In the genomic region with DNA sequence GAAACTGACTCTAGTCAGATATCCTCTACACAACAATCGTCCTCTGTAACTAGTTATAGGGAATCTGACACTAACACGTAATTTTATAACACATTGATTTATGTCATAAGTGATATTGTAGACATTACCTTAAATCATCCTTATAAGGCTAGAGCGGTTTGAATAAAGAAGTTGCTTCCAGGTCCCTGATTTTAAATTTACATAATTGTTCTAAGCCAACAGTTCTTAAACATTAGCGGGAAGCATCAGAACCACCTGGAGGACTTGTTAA, we compare ENCODE assay signal across 8 cellular contexts. TPM values are rescaled to one million over a fixed set of nuclear protein-coding genes. Genes with fewer than 3 reads are reported as not detected.
DNase-seq lines count a peak whose midpoint lies in the region; ATAC-seq and TF ChIP-seq lines count a peak whose summit lies in the region.

No MANE protein-coding gene starts in this region.

- peak overlapping the region; percentile 93 for H3K4me2 ChIP-seq in BLaER1

- H3K27ac ChIP-seq in BLaER1 (no peak overlapping the region), cingulate gyrus (ENCODE audit: low read depth, low read length) (peak overlapping the region; percentile 92)

- H3K27me3 ChIP-seq in BLaER1: no peaks in the 10 kb centered on the region

- ATAC-seq in left lobe of liver: no peak

- H3K9ac ChIP-seq in BLaER1: peak overlapping the region; percentile 92

- TF ChIP-seq CTCF in nephron (IDR thresholded peaks at IDR 0.05; ENCODE audit: unreplicated experiment in 3 of 3) (no peak), GM10248 (IDR thresholded peaks at IDR 0.05; ENCODE audit: control extremely low read depth, extremely low read depth, low read depth, missing control alignments) (no peak)

- CTCF ChIA-PET in GM10248 (lab: Yijun Ruan, JAX): interaction anchor here (0.7 kb wide), 1 partner anchor 67 kb away, joined by 3 read pairs; a partner anchor contains a TSS

- peaks cover 50% of the 10 kb centered on the region for H4K20me1 ChIP-seq in BLaER1

- H3K9me3 ChIP-seq in BLaER1: no peaks in the 10 kb centered on the region

- peaks cover 12% of the 10 kb centered on the region; the same call in 1 of the 2 replicates for H3K36me3 ChIP-seq in BLaER1

- H3K4me3 ChIP-seq in BLaER1: peak overlapping the region; percentile 78
- peak overlapping the region; percentile 71 for H3K4me3 ChIP-seq in Jurkat, Clone E6-1 (ENCODE audit: low read length)

- no peaks in the 10 kb centered on the region for H3K27me3 Mint-ChIP-seq in nephron (ENCODE audit: low read depth)

- POLR2A ChIA-PET in GM10248 (lab: Yijun Ruan, JAX): no interaction called here

- peaks cover 48% of the 10 kb centered on the region for H3K4me1 ChIP-seq in BLaER1

- peak overlapping the region; percentile 86 to 96 (median 90) for H3K4me3 Mint-ChIP-seq in nephron

- peak overlapping the region; percentile 94 to 100 (median 100) for H3K27ac Mint-ChIP-seq in nephron

- no peak for DNase-seq in Jurkat, Clone E6-1 (ENCODE audit: low read depth, low spot score)
- no peak for DNase-seq in left lobe of liver (ENCODE audit: low spot score)
- DNase-seq in GM10248 (ENCODE audit: extremely low spot score): no peak
- DNase-seq in HCEC 1CT: no peak
- no peak for DNase-seq in activated gamma-delta T cell treated with Interleukin-2 at 50 U/mL for 16 hours

- H3K36me3 Mint-ChIP-seq in nephron (ENCODE audit: low read depth): peaks cover 4% of the 10 kb centered on the region

- peaks cover 55% of the 10 kb centered on the region for H3K4me1 Mint-ChIP-seq in nephron

- H3K9me3 Mint-ChIP-seq in nephron: no peaks in the 10 kb centered on the region

RNA-seq across cellular contexts. Expression of a gene that starts 0.7 kb away (rescaled TPM):
- 2.9 TPM for polyA plus RNA-seq in Jurkat, Clone E6-1 (2012; ENCODE audit: insufficient read depth, insufficient read length)
- total RNA-seq in left lobe of liver: 5.5 TPM

RNA-seq across cellular contexts. Expression of a gene that starts 2.9 kb away (rescaled TPM):
- polyA plus RNA-seq in Jurkat, Clone E6-1 (2012; ENCODE audit: insufficient read depth, insufficient read length): 54.3 TPM
- 70.2 TPM for total RNA-seq in left lobe of liver
